In the genomic region with DNA sequence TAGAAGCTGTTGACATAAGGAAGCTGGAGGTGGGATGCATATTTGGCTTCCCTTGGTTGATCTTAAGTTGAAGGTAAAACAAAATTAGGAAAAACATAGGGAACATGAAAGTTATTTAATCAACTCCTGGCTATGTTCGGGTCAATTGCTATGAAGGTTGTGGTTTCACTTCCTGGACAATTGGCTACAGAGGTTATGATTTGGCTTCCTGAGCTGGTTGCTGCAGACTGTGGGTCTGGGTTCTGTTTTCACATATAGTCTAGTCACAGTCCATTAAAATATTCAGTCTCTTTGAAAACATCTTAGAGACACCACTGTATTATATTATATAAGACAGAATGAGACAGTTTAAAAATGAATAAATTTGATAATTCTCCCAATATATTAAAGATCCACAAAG, we compare ENCODE assay signal across 23 cellular contexts.
"Had no signal": no experiment of that assay in that cellular context is flagged by ENCODE, and none has a peak within 500 bp of the region (broad histone marks: within the 10 kb centered on the region; RNA-seq: fewer than 3 reads in every experiment).

No MANE protein-coding gene starts in this region.

- DNase-seq: activated CD4-positive, alpha-beta memory T cell treated with anti-CD3 and anti-CD28 coated beads for 36 hours; activated CD4-positive, alpha-beta T cell treated with anti-CD3 and anti-CD28 coated beads, Interleukin-2, amount 10 ng/mL, durations not matched to agents 24 days and 14 days; activated CD4-positive, CD25-positive, alpha-beta regulatory T cell treated with anti-CD3 and anti-CD28 coated beads, Interleukin-2, amount 50 U/mL, for 72 hours; activated CD8-positive, alpha-beta memory T cell treated with anti-CD3 and anti-CD28 coated beads, Interleukin-2, amount 50 U/mL, for 4 hours; activated effector memory CD4-positive, alpha-beta T cell treated with anti-CD3 and anti-CD28 coated beads, Interleukin-2, amount 50 U/mL, for 16 hours; activated naive CD4-positive, alpha-beta T cell treated with anti-CD3 and anti-CD28 coated beads for 36 hours; activated T-cell treated with anti-CD3 and anti-CD28 coated beads, Interleukin-2, amount 50 U/mL, for 1 hour; amniotic stem cell; central memory CD4-positive, alpha-beta T cell; hippocampal formation; left cardiac atrium; midbrain; naive thymus-derived CD4-positive, alpha-beta T cell; nucleus accumbens; pancreas; retina; sigmoid colon; small intestine; stimulated activated CD4-positive, alpha-beta T cell treated with anti-CD3 and anti-CD28 coated beads, Interleukin-4, amount 100 ng/mL, for 24 hours; stimulated activated naive CD8-positive, alpha-beta T cell treated with anti-CD3 and anti-CD28 coated beads, Interleukin-15, amount 100 ng/mL, for 72 hours; substantia nigra had no signal

- H3K36me3 ChIP-seq: gastroesophageal sphincter, pancreas, prostate gland, sigmoid colon had no signal

- H3K27ac ChIP-seq: gastroesophageal sphincter, pancreas, prostate gland, sigmoid colon had no signal

- H3K4me3 ChIP-seq: gastroesophageal sphincter, pancreas, prostate gland, sigmoid colon had no signal

- H3K4me1 ChIP-seq: gastroesophageal sphincter, pancreas, prostate gland, sigmoid colon had no signal

- H3K27me3 ChIP-seq: gastroesophageal sphincter, pancreas, sigmoid colon had no signal

- H3K9me3 ChIP-seq: gastroesophageal sphincter, pancreas, prostate gland, sigmoid colon had no signal
